Comparison of ENCODE assay signal across 8 cellular contexts in the genomic region with DNA sequence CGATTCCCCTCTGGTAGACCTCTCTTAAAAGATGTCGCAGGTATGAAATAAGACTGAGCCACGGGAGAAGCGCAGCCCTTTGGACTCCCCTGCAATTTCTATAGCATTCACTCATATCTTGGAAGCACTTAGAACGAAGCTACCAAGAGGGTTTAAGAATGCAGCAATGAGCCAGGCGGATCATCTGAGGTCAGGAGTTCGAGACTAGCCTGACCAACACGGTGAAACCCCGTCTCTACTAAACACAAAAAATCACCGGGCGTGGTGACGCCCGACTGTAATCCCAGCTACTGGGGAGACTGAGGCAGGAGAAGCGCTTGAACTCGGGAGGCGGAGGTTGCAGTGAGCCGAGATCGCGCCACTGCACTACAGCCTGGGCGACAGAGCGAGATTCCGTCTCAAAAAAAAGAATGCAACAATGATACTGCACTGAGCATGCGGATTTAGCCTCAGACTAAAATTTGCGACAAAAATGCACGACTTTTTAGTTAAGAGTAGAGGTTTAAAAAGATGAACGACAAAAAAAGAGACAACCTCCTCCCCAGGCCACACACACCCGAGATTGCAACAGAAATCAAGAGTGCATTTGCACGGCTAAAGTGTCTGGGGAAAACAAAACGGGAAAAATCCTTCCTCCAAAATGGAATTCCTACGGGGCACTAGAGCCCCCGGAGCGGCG. TPM values are rescaled to one million over a fixed set of nuclear protein-coding genes. Genes with fewer than 3 reads are reported as not detected.
DNase-seq lines count a peak whose midpoint lies in the region; ATAC-seq and TF ChIP-seq lines count a peak whose summit lies in the region.

No MANE protein-coding gene starts in this region.

- H3K36me3 ChIP-seq in SK-N-SH (replicated peaks in 1 of 2; ENCODE audit: control insufficient read depth in 1 of 2, insufficient read depth in 2 of 2, low read length in 1 of 2) (peaks cover 19 to 25% of the 10 kb centered on the region in 2 experiments), endocrine pancreas (ENCODE audit: control insufficient read depth, insufficient read depth, low read length) (no peaks in the 10 kb centered on the region)
- peaks cover 0 to 17% (median 0%) of the 10 kb centered on the region in 3 experiments for H3K36me3 ChIP-seq in naive thymus-derived CD4-positive, alpha-beta T cell (ENCODE audit: control insufficient read depth in 2 of 3, insufficient read depth in 3 of 3, low read length in 3 of 3)

- no peaks in the 10 kb centered on the region for H3K9me2 ChIP-seq in SK-N-SH

- peak overlapping the region; percentile 81 to 90 for H3K27ac ChIP-seq in SK-N-SH (ENCODE audit: low read depth in 2 of 2, low read length in 1 of 2)
- H3K27ac ChIP-seq in naive thymus-derived CD4-positive, alpha-beta T cell (ENCODE audit: low read depth, low read length): peak overlapping the region; percentile 94

- WGBS in SK-N-SH (ENCODE audit: low lambda C conversion rate): 1% methylated on average over 29 of the region's 33 CpGs

- peaks cover 0 to 23% (median 5%) of the 10 kb centered on the region in 5 donors for H3K36me3 Mint-ChIP-seq in naive thymus-derived CD4-positive, alpha-beta T cell

- DNase-seq in GM12865 (ENCODE audit: low read depth) (peak; percentile 22), SK-N-SH (no peak), HuH-7 (ENCODE audit: low spot score) (no peak)
- DNase-seq in naive thymus-derived CD4-positive, alpha-beta T cell: peak in 1 of 9 donors; percentile 22

- H3K9ac ChIP-seq in SK-N-SH (peak overlapping the region; percentile 84), endocrine pancreas (ENCODE audit: control insufficient read depth, insufficient read depth, low read length) (peak overlapping the region; percentile 96)

- H3K27me3 Mint-ChIP-seq in naive thymus-derived CD4-positive, alpha-beta T cell: no peaks in the 10 kb centered on the region

- no peak for TF ChIP-seq EP300 in SK-N-SH (IDR thresholded peaks at IDR 0.05; ENCODE audit: borderline replicate concordance in 1 of 2, low read depth in 1 of 2, low read length in 1 of 2)

- no peak for TF ChIP-seq CTCF in GM12865 (IDR thresholded peaks at IDR 0.05; ENCODE audit: insufficient read depth, low read depth, low read length, missing control alignments)
- TF ChIP-seq CTCF in SK-N-SH (IDR thresholded peaks at IDR 0.05): no peak

- peak overlapping the region; percentile 88 to 99 (median 96) for H3K4me3 Mint-ChIP-seq in naive thymus-derived CD4-positive, alpha-beta T cell

- CTCF ChIA-PET in SK-N-SH (lab: Yijun Ruan, JAX): interaction anchor here (0.6 to 1.5 kb wide), 7 partner anchors 10 to 287 kb away, joined by 3 to 5 read pairs (median 3); no protein-coding TSS in a partner anchor
- CTCF ChIA-PET in naive thymus-derived CD4-positive, alpha-beta T cell (lab: Charles Lee): no interaction called here

- H3K4me1 Mint-ChIP-seq in naive thymus-derived CD4-positive, alpha-beta T cell: peaks cover 17 to 62% (median 49%) of the 10 kb centered on the region in 7 donors

- H3K9me3 ChIP-seq in SK-N-SH: no peaks in the 10 kb centered on the region
- H3K9me3 ChIP-seq in endocrine pancreas (ENCODE audit: control insufficient read depth, low read length): no peaks in the 10 kb centered on the region
- no peaks in the 10 kb centered on the region for H3K9me3 ChIP-seq in naive thymus-derived CD4-positive, alpha-beta T cell (ENCODE audit: control insufficient read depth in 2 of 3, low read length in 3 of 3)

- POLR2A ChIA-PET in SK-N-SH (lab: Yijun Ruan, JAX): interaction anchor here (1.3 to 1.4 kb wide), 4 partner anchors 11 to 376 kb away, joined by 3 to 10 read pairs (median 4); a partner anchor contains a TSS
- POLR2A ChIA-PET in naive thymus-derived CD4-positive, alpha-beta T cell (lab: Charles Lee): interaction anchor here (0.6 to 5.5 kb wide), 11 partner anchors 11 to 650 kb away, joined by 3 to 54 read pairs (median 3); a partner anchor contains a TSS

- H4K20me1 ChIP-seq in SK-N-SH (ENCODE audit: insufficient read depth): peaks cover 48% of the 10 kb centered on the region

- no peak for TF ChIP-seq RAD21 in SK-N-SH (IDR thresholded peaks at IDR 0.05; ENCODE audit: low read length)

- H3K27me3 ChIP-seq in SK-N-SH (ENCODE audit: insufficient read depth): no peaks in the 10 kb centered on the region
- no peaks in the 10 kb centered on the region for H3K27me3 ChIP-seq in endocrine pancreas (ENCODE audit: control insufficient read depth, insufficient read depth, low read length)
- H3K27me3 ChIP-seq in naive thymus-derived CD4-positive, alpha-beta T cell (ENCODE audit: control insufficient read depth in 2 of 2, insufficient read depth in 2 of 2, low read length in 2 of 2): no peaks in the 10 kb centered on the region

- intact Hi-C loops in naive thymus-derived CD4-positive, alpha-beta T cell (cut with micrococcal nuclease): loop anchor here (1.0 to 10.0 kb wide), 9 partner anchors 24 to 1667 kb away; a partner anchor contains a TSS

- ATAC-seq in naive thymus-derived CD4-positive, alpha-beta T cell: no peak
- no peak for ATAC-seq in GM18868 (IDR thresholded peaks at IDR 0.05; ENCODE audit: unreplicated experiment)
- no peak for ATAC-seq in GM19467 (IDR thresholded peaks at IDR 0.05; ENCODE audit: unreplicated experiment)
- ATAC-seq in GM18861 (IDR thresholded peaks at IDR 0.05; ENCODE audit: unreplicated experiment): no peak

- H3K4me1 ChIP-seq in SK-N-SH (ENCODE audit: control insufficient read depth in 1 of 2, insufficient read depth in 2 of 2, low read depth in 1 of 2, low read length in 1 of 2) (peaks cover 5 to 9% of the 10 kb centered on the region in 2 experiments; a peak in 3 of 4 replicates), endocrine pancreas (ENCODE audit: control insufficient read depth, insufficient read depth, low read length) (peaks cover 6% of the 10 kb centered on the region)
- H3K4me1 ChIP-seq in naive thymus-derived CD4-positive, alpha-beta T cell (ENCODE audit: control insufficient read depth in 2 of 2, insufficient read depth in 2 of 2, low read length in 2 of 2): peaks cover 28 to 32% of the 10 kb centered on the region in 2 donors

- H3K4me2 ChIP-seq in SK-N-SH: peak overlapping the region; percentile 76

- peaks cover 57% of the 10 kb centered on the region for H3K79me2 ChIP-seq in SK-N-SH (ENCODE audit: insufficient read depth)

- H3K4me3 ChIP-seq in GM12865 (ENCODE audit: low read depth, low read length): peak overlapping the region; percentile 87
- peak overlapping the region; percentile 70 to 75 for H3K4me3 ChIP-seq in SK-N-SH (ENCODE audit: low read depth in 2 of 2, low read length in 1 of 2)
- peak overlapping the region; percentile 92 for H3K4me3 ChIP-seq in endocrine pancreas (ENCODE audit: control insufficient read depth, insufficient read depth, low read length)
- H3K4me3 ChIP-seq in naive thymus-derived CD4-positive, alpha-beta T cell (ENCODE audit: low read length): peak overlapping the region; percentile 98

- peak overlapping the region; percentile 93 to 99 (median 98) for H3K27ac Mint-ChIP-seq in naive thymus-derived CD4-positive, alpha-beta T cell

- peaks cover 28% of the 10 kb centered on the region for H3F3A ChIP-seq in SK-N-SH (replicated peaks; ENCODE audit: insufficient read depth)

- H3K9me3 Mint-ChIP-seq in naive thymus-derived CD4-positive, alpha-beta T cell: peaks cover 0 to 4% (median 0%) of the 10 kb centered on the region in 11 donors

- peak overlapping the region; percentile 14; the same call in 1 of the 2 replicates for H2AFZ ChIP-seq in SK-N-SH (ENCODE audit: low read depth)

TF ChIP-seq in SK-N-SH, 30 proteins besides CTCF, POLR2A, EP300 and RAD21:
- no peak for TF ChIP-seq MXI1 (IDR thresholded peaks at IDR 0.05; ENCODE audit: low read depth, low read length)
- TF ChIP-seq, protein P1, sequence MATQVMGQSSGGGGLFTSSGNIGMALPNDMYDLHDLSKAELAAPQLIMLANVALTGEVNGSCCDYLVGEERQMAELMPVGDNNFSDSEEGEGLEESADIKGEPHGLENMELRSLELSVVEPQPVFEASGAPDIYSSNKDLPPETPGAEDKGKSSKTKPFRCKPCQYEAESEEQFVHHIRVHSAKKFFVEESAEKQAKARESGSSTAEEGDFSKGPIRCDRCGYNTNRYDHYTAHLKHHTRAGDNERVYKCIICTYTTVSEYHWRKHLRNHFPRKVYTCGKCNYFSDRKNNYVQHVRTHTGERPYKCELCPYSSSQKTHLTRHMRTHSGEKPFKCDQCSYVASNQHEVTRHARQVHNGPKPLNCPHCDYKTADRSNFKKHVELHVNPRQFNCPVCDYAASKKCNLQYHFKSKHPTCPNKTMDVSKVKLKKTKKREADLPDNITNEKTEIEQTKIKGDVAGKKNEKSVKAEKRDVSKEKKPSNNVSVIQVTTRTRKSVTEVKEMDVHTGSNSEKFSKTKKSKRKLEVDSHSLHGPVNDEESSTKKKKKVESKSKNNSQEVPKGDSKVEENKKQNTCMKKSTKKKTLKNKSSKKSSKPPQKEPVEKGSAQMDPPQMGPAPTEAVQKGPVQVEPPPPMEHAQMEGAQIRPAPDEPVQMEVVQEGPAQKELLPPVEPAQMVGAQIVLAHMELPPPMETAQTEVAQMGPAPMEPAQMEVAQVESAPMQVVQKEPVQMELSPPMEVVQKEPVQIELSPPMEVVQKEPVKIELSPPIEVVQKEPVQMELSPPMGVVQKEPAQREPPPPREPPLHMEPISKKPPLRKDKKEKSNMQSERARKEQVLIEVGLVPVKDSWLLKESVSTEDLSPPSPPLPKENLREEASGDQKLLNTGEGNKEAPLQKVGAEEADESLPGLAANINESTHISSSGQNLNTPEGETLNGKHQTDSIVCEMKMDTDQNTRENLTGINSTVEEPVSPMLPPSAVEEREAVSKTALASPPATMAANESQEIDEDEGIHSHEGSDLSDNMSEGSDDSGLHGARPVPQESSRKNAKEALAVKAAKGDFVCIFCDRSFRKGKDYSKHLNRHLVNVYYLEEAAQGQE (IDR thresholded peaks at IDR 0.05; ENCODE audit: low read depth, low read length): no peak
- no peak for TF ChIP-seq NRF1 (IDR thresholded peaks at IDR 0.05; ENCODE audit: low read depth, low read length)
- no peak for TF ChIP-seq ELF1 (IDR thresholded peaks at IDR 0.05)
- TF ChIP-seq TAF1 (IDR thresholded peaks at IDR 0.05; ENCODE audit: borderline replicate concordance, low read depth, low read length): no peak
- no peak for TF ChIP-seq GATA2 (CRISPR knock-in tag; IDR thresholded peaks at IDR 0.05)
- no peak for TF ChIP-seq FOSL2 (IDR thresholded peaks at IDR 0.05; ENCODE audit: borderline replicate concordance, low read depth)
TF ChIP-seq in SK-N-SH: peak in this region for 0.

RNA-seq across cellular contexts. Expression of a gene that starts 0.7 kb away (rescaled TPM):
- 71.3 and 86.2 TPM in 2 replicates for polyA plus RNA-seq in SK-N-SH (2012; rRNA removed)
- 127 and 146 TPM in 2 replicates for polyA plus RNA-seq in SK-N-SH (2012; cell fraction: cytosol; rRNA removed)
- polyA plus RNA-seq in SK-N-SH (2012; cell fraction: nucleus; rRNA removed): 19.1 and 35.3 TPM in 2 replicates
- total RNA-seq in naive thymus-derived CD4-positive, alpha-beta T cell: 100 to 1,000 TPM in 3 of 5 experiments, 10 to 100 TPM in 2; 88.0 to 124 (median 100) TPM
- 10 to 100 TPM; 53.2 to 67.3 TPM for polyA plus RNA-seq in naive thymus-derived CD4-positive, alpha-beta T cell

RNA-seq across cellular contexts. Expression of a gene that starts 33.1 kb away (rescaled TPM):
- polyA plus RNA-seq in SK-N-SH (2012; rRNA removed): 33.9 and 39.9 TPM in 2 replicates
- polyA plus RNA-seq in SK-N-SH (2012; cell fraction: cytosol; rRNA removed): 41.2 and 48.8 TPM in 2 replicates
- polyA plus RNA-seq in SK-N-SH (2012; cell fraction: nucleus; rRNA removed): 32.8 and 43.7 TPM in 2 replicates
- 100 to 1,000 TPM; 105 to 171 (median 137) TPM for total RNA-seq in naive thymus-derived CD4-positive, alpha-beta T cell
- polyA plus RNA-seq in naive thymus-derived CD4-positive, alpha-beta T cell: 10 to 100 TPM; 65.0 to 66.7 TPM
